In the genomic region with DNA sequence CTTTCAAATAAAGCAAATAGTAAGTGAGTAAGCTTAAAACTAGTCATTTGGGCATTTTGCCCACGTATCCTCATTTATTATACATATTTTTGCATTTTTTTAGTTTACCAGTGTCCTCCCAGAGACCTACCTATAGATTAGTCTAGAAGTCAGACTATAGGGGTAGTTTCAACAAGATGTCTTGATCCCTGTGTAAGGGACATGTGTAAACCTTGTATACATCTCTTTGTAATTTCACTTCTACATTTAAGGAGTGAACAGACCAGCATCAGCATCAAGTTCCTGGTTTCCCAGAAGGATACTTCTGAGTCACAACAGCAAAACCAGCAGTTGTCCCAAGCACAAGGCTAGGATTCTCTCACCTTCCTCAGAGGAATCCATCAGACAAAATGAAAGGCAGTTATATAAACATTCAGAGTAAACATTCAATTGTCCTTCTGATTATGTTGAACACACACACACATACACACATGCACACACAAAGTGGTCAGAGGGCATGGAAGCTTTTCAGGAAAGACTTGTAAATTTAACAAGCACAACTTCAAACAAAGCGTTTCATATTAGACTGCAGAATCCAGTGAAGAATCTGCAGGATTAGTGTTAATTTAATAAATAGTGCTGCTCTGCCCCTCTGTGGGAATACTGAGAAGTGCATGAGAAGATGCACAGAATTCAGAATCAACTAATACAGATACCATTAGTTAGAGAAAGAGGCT, we compare ENCODE assay signal across 8 cellular contexts. TPM values are rescaled to one million over a fixed set of nuclear protein-coding genes. Genes with fewer than 3 reads are reported as not detected.
DNase-seq lines count a peak whose midpoint lies in the region; ATAC-seq, FAIRE-seq and TF ChIP-seq lines count a peak whose summit lies in the region.

No MANE protein-coding gene starts in this region.

- no peaks in the 10 kb centered on the region for H3K36me3 ChIP-seq in lower lobe of right lung

- H3K27ac ChIP-seq in lower lobe of right lung, result no peak overlapping the region

- no peaks in the 10 kb centered on the region for H3K4me1 ChIP-seq in lower lobe of right lung

- no peak overlapping the region for H3K4me3 ChIP-seq in lower lobe of right lung

- FAIRE-seq in colon (lab: Jason Lieb, UNC) (peak; percentile 36), urothelium cell line (lab: Jason Lieb, UNC) (no peak)

- no peaks in the 10 kb centered on the region for H3K27me3 ChIP-seq in lower lobe of right lung (ENCODE audit: low read depth)

- ATAC-seq in GM21390 (IDR thresholded peaks at IDR 0.05; ENCODE audit: unreplicated experiment) (peak; percentile 82), HG03558 (IDR thresholded peaks at IDR 0.05; ENCODE audit: extremely low read depth, unreplicated experiment) (peak; percentile 83), lower lobe of right lung (peak; percentile 65 to 70)

- TF ChIP-seq CTCF in lower lobe of right lung (IDR thresholded peaks at IDR 0.05), result peak; percentile 72

- DNase-seq in activated gamma-delta T cell treated with Interleukin-2 at 50 U/mL for 16 hours (peak; percentile 14), activated gamma-delta T cell (lab: John Stamatoyannopoulos, UW) (no peak), RPMI8226 (peak; percentile 41), lower lobe of right lung (no peak), urothelium cell line (ENCODE audit: low spot score) (peak; percentile 32)

- intact Hi-C loops in lower lobe of right lung (cut with DNase I), result no loop called here

- no peaks in the 10 kb centered on the region for H3K9me3 ChIP-seq in lower lobe of right lung

RNA-seq across cellular contexts. Expression of gene HINT1, which starts 55.4 kb away (rescaled TPM):
- 136 TPM for total RNA-seq in lower lobe of right lung

Comparison
In these comparisons a context has a peak if more than half of its experiments do, and no peak if none do; other contexts are left out.
1. DNase-seq: peak in activated gamma-delta T cell treated with Interleukin-2 at 50 U/mL for 16 hours (single experiment), RPMI8226 (single experiment) and urothelium cell line (single experiment); none in activated gamma-delta T cell (single experiment) and lower lobe of right lung (single experiment).
2. Peak in every context shown above with its lines, with median percentiles within 50 percentile points of each other: ATAC-seq.